ENCODE assay signal across 28 cellular contexts in the genomic region with DNA sequence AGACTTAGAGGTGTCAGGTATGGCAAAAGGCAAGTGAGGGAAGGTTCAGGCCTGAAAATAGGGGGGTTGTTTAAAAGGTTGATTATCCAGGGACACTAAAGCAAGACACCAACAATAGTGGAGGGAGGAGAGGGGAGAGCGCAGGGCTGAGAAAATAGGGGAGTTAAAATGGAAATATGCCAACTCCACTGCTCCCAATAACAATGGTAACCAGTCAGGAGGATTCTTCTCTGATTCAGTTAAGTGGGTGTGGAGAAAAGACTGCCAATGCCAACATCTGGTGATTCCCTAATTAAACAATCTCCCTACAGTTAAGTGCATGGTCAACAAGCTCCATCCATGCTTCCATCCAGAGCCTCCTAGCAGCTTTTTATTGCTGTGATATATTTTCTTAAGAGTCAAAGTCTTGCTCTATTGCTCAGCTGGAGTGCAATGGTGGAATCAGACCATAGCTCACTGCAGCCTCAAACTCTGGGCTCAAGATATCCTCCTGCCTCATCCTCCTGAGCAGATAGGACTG.
DNase-seq lines count a peak whose midpoint lies in the region; ATAC-seq and TF ChIP-seq lines count a peak whose summit lies in the region.
"Had no signal": no experiment of that assay in that cellular context is flagged by ENCODE, and none has a peak within 500 bp of the region (broad histone marks: within the 10 kb centered on the region; RNA-seq: fewer than 3 reads in every experiment).

No MANE protein-coding gene starts in this region.

- no peaks in the 10 kb centered on the region for H3K9me3 ChIP-seq in HEK293 (ENCODE audit: control insufficient read depth, insufficient read depth, low read depth, low read length)
- H3K9me3 ChIP-seq in effector memory CD4-positive, alpha-beta T cell (ENCODE audit: control insufficient read depth, low read length) = no peaks in the 10 kb centered on the region
- H3K9me3 ChIP-seq in CD8-positive, alpha-beta memory T cell (ENCODE audit: low read length) = no peaks in the 10 kb centered on the region
- H3K9me3 ChIP-seq: BLaER1, suprapubic skin, upper lobe of right lung had no signal

- H3K36me3 ChIP-seq in HEK293 (ENCODE audit: control insufficient read depth in 2 of 2, insufficient read depth in 1 of 2, low read length in 2 of 2) = no peaks in the 10 kb centered on the region; a peak in 1 of 3 replicates
- no peaks in the 10 kb centered on the region for H3K36me3 ChIP-seq in effector memory CD4-positive, alpha-beta T cell (ENCODE audit: control insufficient read depth, insufficient read depth, low read length)
- H3K36me3 ChIP-seq in CD8-positive, alpha-beta memory T cell (ENCODE audit: insufficient read depth, low read length) = no peaks in the 10 kb centered on the region
- H3K36me3 ChIP-seq: BLaER1, cardiac muscle cell, suprapubic skin, upper lobe of right lung had no signal

- no peak for ATAC-seq in natural killer cell treated with Interleukin-12 subunit alpha and Interleukin-12 subunit beta and Interleukin-15 and Interleukin-18, amount 100 ng/mL, for 72 hours
- ATAC-seq: activated CD4-positive, alpha-beta T cell treated with anti-CD3 and anti-CD28 coated beads for 36 hours; esophagus mucosa; foreskin keratinocyte; Right ventricle myocardium inferior; upper lobe of right lung had no signal

- H3K27ac ChIP-seq in HEK293 (ENCODE audit: extremely low read depth, low read depth, low read length) = no peak overlapping the region
- no peak overlapping the region for H3K27ac ChIP-seq in effector memory CD4-positive, alpha-beta T cell (ENCODE audit: insufficient read depth, low read length, poor library complexity, severe bottlenecking)
- no peak overlapping the region for H3K27ac ChIP-seq in CD8-positive, alpha-beta memory T cell (ENCODE audit: low read depth, low read length)
- H3K27ac ChIP-seq: BLaER1, cardiac muscle cell, foreskin keratinocyte, PC-9, suprapubic skin, upper lobe of right lung had no signal

- H3K4me3 Mint-ChIP-seq in natural killer cell treated with Interleukin-12 subunit alpha and Interleukin-12 subunit beta and Interleukin-15 and Interleukin-18, amount 100 ng/mL, for 72 hours = no peak overlapping the region
- H3K4me3 Mint-ChIP-seq in CD8-positive, alpha-beta memory T cell = no peak overlapping the region
- H3K4me3 Mint-ChIP-seq: activated CD4-positive, alpha-beta T cell treated with anti-CD3 and anti-CD28 coated beads for 36 hours; activated naive CD8-positive, alpha-beta T cell treated with anti-CD3 and anti-CD28 coated beads for 36 hours; endodermal cell had no signal

- POLR2A ChIA-PET in HEK293 (lab: Yijun Ruan, JAX) = no interaction called here
- POLR2A ChIA-PET in CD8-positive, alpha-beta memory T cell (lab: Charles Lee) = no interaction called here

- CTCF ChIA-PET in HEK293 (lab: Yijun Ruan, JAX) = interaction anchor here (0.6 to 0.7 kb wide), 2 partner anchors 25 to 801 kb away, joined by 3 to 5 read pairs; no protein-coding TSS in a partner anchor
- CTCF ChIA-PET in CD8-positive, alpha-beta memory T cell (lab: Charles Lee) = no interaction called here

- H3K36me3 Mint-ChIP-seq in natural killer cell treated with Interleukin-12 subunit alpha and Interleukin-12 subunit beta and Interleukin-15 and Interleukin-18, amount 100 ng/mL, for 72 hours = no peaks in the 10 kb centered on the region
- H3K36me3 Mint-ChIP-seq in CD8-positive, alpha-beta memory T cell = peaks cover 0 to 2% (median 0%) of the 10 kb centered on the region in 3 donors

- peaks cover 66 to 71% of the 10 kb centered on the region in 2 donors for H3K4me1 Mint-ChIP-seq in natural killer cell treated with Interleukin-12 subunit alpha and Interleukin-12 subunit beta and Interleukin-15 and Interleukin-18, amount 100 ng/mL, for 72 hours (ENCODE audit: low read depth in 2 of 2)
- H3K4me1 Mint-ChIP-seq in CD8-positive, alpha-beta memory T cell = peaks cover 4 to 11% (median 10%) of the 10 kb centered on the region in 3 donors

- peak overlapping the region; percentile 17 to 55 for H3K27ac Mint-ChIP-seq in natural killer cell treated with Interleukin-12 subunit alpha and Interleukin-12 subunit beta and Interleukin-15 and Interleukin-18, amount 100 ng/mL, for 72 hours
- no peak overlapping the region for H3K27ac Mint-ChIP-seq in CD8-positive, alpha-beta memory T cell
- H3K27ac Mint-ChIP-seq: activated CD4-positive, alpha-beta T cell treated with anti-CD3 and anti-CD28 coated beads for 36 hours; activated naive CD8-positive, alpha-beta T cell treated with anti-CD3 and anti-CD28 coated beads for 36 hours; endodermal cell had no signal

- DNase-seq in NCI-H2081 treated with DMSO at 0.1 percent for 48 hours (lab: John Stamatoyannopoulos, UW) (peak; percentile 13), NCI-H774 (lab: John Stamatoyannopoulos, UW) (peak; percentile 42), inferior parietal cortex (ENCODE audit: extremely low spot score) (no peak)
- DNase-seq in natural killer cell treated with Interleukin-12 subunit alpha and Interleukin-12 subunit beta and Interleukin-15 and Interleukin-18, amount 100 ng/mL, for 72 hours (ENCODE audit: low spot score) = no peak
- DNase-seq in effector memory CD4-positive, alpha-beta T cell = no peak
- DNase-seq in CD8-positive, alpha-beta memory T cell = no peak
- DNase-seq: activated CD4-positive, alpha-beta T cell treated with anti-CD3 and anti-CD28 coated beads for 36 hours; activated naive CD8-positive, alpha-beta T cell treated with anti-CD3 and anti-CD28 coated beads for 36 hours; activated T-cell treated with anti-CD3 and anti-CD28 coated beads for 4 hours; aorta; cortex of kidney; endodermal cell; foreskin keratinocyte; IMR-90; mesenchymal stem cell; NCI-H1048; NK-92 treated with Interleukin-12 subunit alpha and Interleukin-12 subunit beta, amount 100 ng/mL, for 24 hours; nucleus accumbens; PC-9; stimulated activated CD4-positive, alpha-beta T cell treated with anti-CD3 and anti-CD28 coated beads, Interleukin-15, amount 100 ng/mL, for 24 hours; stimulated activated naive CD4-positive, alpha-beta T cell; upper lobe of right lung had no signal

- no peaks in the 10 kb centered on the region for H3K9me3 Mint-ChIP-seq in natural killer cell treated with Interleukin-12 subunit alpha and Interleukin-12 subunit beta and Interleukin-15 and Interleukin-18, amount 100 ng/mL, for 72 hours
- no peaks in the 10 kb centered on the region for H3K9me3 Mint-ChIP-seq in CD8-positive, alpha-beta memory T cell
- H3K9me3 Mint-ChIP-seq: activated naive CD8-positive, alpha-beta T cell treated with anti-CD3 and anti-CD28 coated beads for 36 hours; endodermal cell had no signal

- no peaks in the 10 kb centered on the region for H3K27me3 Mint-ChIP-seq in natural killer cell treated with Interleukin-12 subunit alpha and Interleukin-12 subunit beta and Interleukin-15 and Interleukin-18, amount 100 ng/mL, for 72 hours
- H3K27me3 Mint-ChIP-seq in CD8-positive, alpha-beta memory T cell = no peaks in the 10 kb centered on the region
- H3K27me3 Mint-ChIP-seq: activated CD4-positive, alpha-beta T cell treated with anti-CD3 and anti-CD28 coated beads for 36 hours; activated naive CD8-positive, alpha-beta T cell treated with anti-CD3 and anti-CD28 coated beads for 36 hours had no signal

- TF ChIP-seq CTCF in HEK293 (tag by site-specific recombination; IDR thresholded peaks at IDR 0.05) = no peak

- peaks cover 30% of the 10 kb centered on the region for H3K4me1 ChIP-seq in HEK293 (ENCODE audit: control insufficient read depth, insufficient read depth, low read length)
- no peaks in the 10 kb centered on the region for H3K4me1 ChIP-seq in effector memory CD4-positive, alpha-beta T cell (ENCODE audit: control insufficient read depth, insufficient read depth, low read length, poor library complexity, severe bottlenecking)
- no peaks in the 10 kb centered on the region for H3K4me1 ChIP-seq in CD8-positive, alpha-beta memory T cell (ENCODE audit: insufficient read depth, low read length)
- H3K4me1 ChIP-seq: foreskin keratinocyte, upper lobe of right lung had no signal

- no peak overlapping the region for H3K4me3 ChIP-seq in HEK293 (ENCODE audit: low read depth, low read length)
- H3K4me3 ChIP-seq in effector memory CD4-positive, alpha-beta T cell (ENCODE audit: insufficient read depth, low read depth, low read length, poor library complexity, severe bottlenecking) = no peak overlapping the region
- no peak overlapping the region for H3K4me3 ChIP-seq in CD8-positive, alpha-beta memory T cell (ENCODE audit: low read length)
- H3K4me3 ChIP-seq: BLaER1, cardiac muscle cell, PC-9, suprapubic skin, upper lobe of right lung had no signal

- H3K27me3 ChIP-seq in effector memory CD4-positive, alpha-beta T cell (replicated peaks; ENCODE audit: control insufficient read depth, insufficient read depth, low read length, poor library complexity, severe bottlenecking) = no peaks in the 10 kb centered on the region
- H3K27me3 ChIP-seq in CD8-positive, alpha-beta memory T cell (ENCODE audit: insufficient read depth, low read length, poor library complexity, severe bottlenecking) = no peaks in the 10 kb centered on the region
- H3K27me3 ChIP-seq: BLaER1, cardiac muscle cell, foreskin keratinocyte, suprapubic skin, upper lobe of right lung had no signal

TF ChIP-seq in HEK293, 187 proteins besides CTCF, POLR2A, EP300 and RAD21 (continues in another document):
- TF ChIP-seq ZNF571 (tag by site-specific recombination; IDR thresholded peaks at IDR 0.05) = no peak
- no peak for TF ChIP-seq ZBTB17 (tag by site-specific recombination; IDR thresholded peaks at IDR 0.05)
- no peak for TF ChIP-seq ZNF658 (tag by site-specific recombination; IDR thresholded peaks at IDR 0.05)
- peak; percentile 19; the same call in 1 of the 2 replicates for TF ChIP-seq OSR2 (tag by site-specific recombination; IDR thresholded peaks at IDR 0.05)
- TF ChIP-seq, protein P1, sequence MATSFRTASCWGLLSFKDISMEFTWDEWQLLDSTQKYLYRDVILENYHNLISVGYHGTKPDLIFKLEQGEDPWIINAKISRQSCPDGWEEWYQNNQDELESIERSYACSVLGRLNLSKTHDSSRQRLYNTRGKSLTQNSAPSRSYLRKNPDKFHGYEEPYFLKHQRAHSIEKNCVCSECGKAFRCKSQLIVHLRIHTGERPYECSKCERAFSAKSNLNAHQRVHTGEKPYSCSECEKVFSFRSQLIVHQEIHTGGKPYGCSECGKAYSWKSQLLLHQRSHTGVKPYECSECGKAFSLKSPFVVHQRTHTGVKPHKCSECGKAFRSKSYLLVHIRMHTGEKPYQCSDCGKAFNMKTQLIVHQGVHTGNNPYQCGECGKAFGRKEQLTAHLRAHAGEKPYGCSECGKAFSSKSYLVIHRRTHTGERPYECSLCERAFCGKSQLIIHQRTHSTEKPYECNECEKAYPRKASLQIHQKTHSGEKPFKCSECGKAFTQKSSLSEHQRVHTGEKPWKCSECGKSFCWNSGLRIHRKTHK (tag by site-specific recombination; IDR thresholded peaks at IDR 0.05) = no peak
- TF ChIP-seq ZNF600 (tag by site-specific recombination; IDR thresholded peaks at IDR 0.05) = no peak
- peak; percentile 93 for TF ChIP-seq WT1 (tag by site-specific recombination; IDR thresholded peaks at IDR 0.05)
- 0 out of 2 replicates have a peak, but pooled peaks have one; percentile 26 for TF ChIP-seq GLIS1 (tag by site-specific recombination; IDR thresholded peaks at IDR 0.05)
- no peak for TF ChIP-seq KLF1 (tag by site-specific recombination; IDR thresholded peaks at IDR 0.05)
- no peak for TF ChIP-seq ZNF37A (tag by site-specific recombination; IDR thresholded peaks at IDR 0.05)

Comparison
In these comparisons a context has a peak if more than half of its experiments do, and no peak if none do; other contexts are left out.
1. DNase-seq: peak in NCI-H2081 treated with DMSO at 0.1 percent for 48 hours (single experiment) and NCI-H774 (single experiment); none in natural killer cell treated with Interleukin-12 subunit alpha and Interleukin-12 subunit beta and Interleukin-15 and Interleukin-18, amount 100 ng/mL, for 72 hours (single experiment), effector memory CD4-positive, alpha-beta T cell (0 of 3), inferior parietal cortex (single experiment) and CD8-positive, alpha-beta memory T cell (0 of 5).
2. H3K27ac Mint-ChIP-seq: peak in natural killer cell treated with Interleukin-12 subunit alpha and Interleukin-12 subunit beta and Interleukin-15 and Interleukin-18, amount 100 ng/mL, for 72 hours (2 of 2); none in CD8-positive, alpha-beta memory T cell (0 of 8).